Comparison of ENCODE assay signal across 13 cellular contexts in the genomic region with DNA sequence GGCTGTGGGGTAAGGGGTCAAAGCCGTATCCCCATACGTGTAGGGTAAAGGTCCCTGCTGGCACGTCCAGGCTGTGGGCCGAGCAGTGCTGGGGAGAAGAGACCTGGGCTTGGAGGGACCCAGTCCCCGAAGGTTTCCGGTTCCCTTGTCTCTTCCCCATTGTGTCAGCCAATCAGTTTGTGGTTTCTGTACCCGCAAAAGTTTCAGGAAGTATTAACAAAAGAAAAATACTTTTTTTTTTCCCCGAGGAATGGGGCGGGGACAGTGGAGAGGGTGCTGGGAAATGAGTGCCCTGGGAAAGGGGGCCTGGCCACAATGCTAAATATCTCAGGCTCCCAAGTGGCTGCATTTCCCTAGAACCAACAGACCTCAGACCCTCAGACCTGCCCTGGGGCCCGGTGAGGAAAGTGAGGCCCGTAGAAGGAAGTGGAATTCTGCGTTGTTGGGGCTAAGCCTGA. TPM values are rescaled to one million over a fixed set of nuclear protein-coding genes. Genes with fewer than 3 reads are reported as not detected.
DNase-seq lines count a peak whose midpoint lies in the region; ATAC-seq and TF ChIP-seq lines count a peak whose summit lies in the region.
"Had no signal": no experiment of that assay in that cellular context is flagged by ENCODE, and none has a peak within 500 bp of the region (broad histone marks: within the 10 kb centered on the region; RNA-seq: fewer than 3 reads in every experiment).

No MANE protein-coding gene starts in this region.

- ATAC-seq in GM19395 (IDR thresholded peaks at IDR 0.05; ENCODE audit: unreplicated experiment) (peak; percentile 70), lung (ENCODE audit: insufficient read depth, low FRiP score) (peak; percentile 34), GM21360 (IDR thresholded peaks at IDR 0.05; ENCODE audit: unreplicated experiment) (no peak), GM18498 (IDR thresholded peaks at IDR 0.05; ENCODE audit: unreplicated experiment) (no peak), GM19023 (IDR thresholded peaks at IDR 0.05; ENCODE audit: unreplicated experiment) (no peak)

- no peaks in the 10 kb centered on the region for H3K27me3 ChIP-seq in lung (ENCODE audit: control insufficient read depth, insufficient read depth)
- H3K27me3 ChIP-seq in colonic mucosa: no peaks in the 10 kb centered on the region
- H3K27me3 ChIP-seq: heart right ventricle had no signal

- H3K4me3 ChIP-seq in lung (no peak overlapping the region), colonic mucosa (no peak overlapping the region)

- H3K27ac ChIP-seq in lung (ENCODE audit: low read depth in 1 of 2, low read length in 1 of 2) (peak overlapping the region in 1 of 2 donors; percentile 75), colonic mucosa (no peak overlapping the region)

- 30 to 40% methylated on average over 12 of the region's 12 CpGs for WGBS in lung, 2 donors

- no peak overlapping the region for H3K9ac ChIP-seq in colonic mucosa (ENCODE audit: low read depth in 2 of 2, low read length in 2 of 2)

- intact Hi-C loops in colonic mucosa (cut with DNase I): no loop called here

- H3K36me3 ChIP-seq in lung (ENCODE audit: control insufficient read depth in 2 of 2, insufficient read depth in 2 of 2, low read length in 2 of 2) (no peaks in the 10 kb centered on the region), colonic mucosa (no peaks in the 10 kb centered on the region)
- H3K36me3 ChIP-seq: heart right ventricle had no signal

- H3K9me3 ChIP-seq in lung (ENCODE audit: control insufficient read depth in 2 of 2, insufficient read depth in 1 of 2, low read length in 1 of 2): peaks cover 0 to 2% of the 10 kb centered on the region in 2 donors
- H3K9me3 ChIP-seq in colonic mucosa: no peaks in the 10 kb centered on the region
- H3K9me3 ChIP-seq: heart right ventricle had no signal

- TF ChIP-seq CTCF in lung (IDR thresholded peaks at IDR 0.05; ENCODE audit: control extremely low read depth, extremely low read depth) (no peak), colonic mucosa (IDR thresholded peaks at IDR 0.05) (no peak)

- H3K4me1 ChIP-seq in lung (ENCODE audit: control insufficient read depth in 2 of 2, insufficient read depth in 2 of 2, low read length in 2 of 2) (peaks cover 0 to 4% of the 10 kb centered on the region in 2 donors), colonic mucosa (no peaks in the 10 kb centered on the region)

- DNase-seq in CD1c-positive myeloid dendritic cell (ENCODE audit: extremely low spot score): peak; percentile 76
- peak; percentile 90 for DNase-seq in SKM-1 treated with dmso at 0.1 percent for 144 hours (lab: John Stamatoyannopoulos, UW; ENCODE audit: unreplicated experiment)
- DNase-seq in lung (ENCODE audit: low spot score): peak; percentile 49
- DNase-seq in colonic mucosa: no peak
- DNase-seq: Calu3; effector memory CD4-positive, alpha-beta T cell; mesendoderm; NCI-H2171 treated with DMSO at 0.1 percent for 48 hours had no signal

RNA-seq across cellular contexts. Expression of a gene that starts 15.2 kb away (rescaled TPM):
- total RNA-seq in lung: 10 to 100 TPM; 76.9 to 81.7 TPM
- polyA plus RNA-seq in lung: 10 to 100 TPM; 36.9 to 52.5 TPM
- total RNA-seq in colonic mucosa: 10 to 100 TPM; 70.4 to 72.7 TPM

RNA-seq across cellular contexts. Expression of a gene that starts 44.1 kb away (rescaled TPM):
- total RNA-seq in lung (10 to 100 TPM; 14.6 to 37.9 TPM), colonic mucosa (10 to 100 TPM; 20.2 to 36.5 TPM)
- 1 to 10 TPM; 6.0 to 6.2 TPM for polyA plus RNA-seq in lung

Comparison
In these comparisons a context has a peak if more than half of its experiments do, and no peak if none do; other contexts are left out.
1. ATAC-seq: peak in GM19395 (single experiment) and lung (single experiment); none in GM21360 (single experiment), GM18498 (single experiment) and GM19023 (single experiment).